ENCODE assay signal across 1 cellular context in the genomic region with DNA sequence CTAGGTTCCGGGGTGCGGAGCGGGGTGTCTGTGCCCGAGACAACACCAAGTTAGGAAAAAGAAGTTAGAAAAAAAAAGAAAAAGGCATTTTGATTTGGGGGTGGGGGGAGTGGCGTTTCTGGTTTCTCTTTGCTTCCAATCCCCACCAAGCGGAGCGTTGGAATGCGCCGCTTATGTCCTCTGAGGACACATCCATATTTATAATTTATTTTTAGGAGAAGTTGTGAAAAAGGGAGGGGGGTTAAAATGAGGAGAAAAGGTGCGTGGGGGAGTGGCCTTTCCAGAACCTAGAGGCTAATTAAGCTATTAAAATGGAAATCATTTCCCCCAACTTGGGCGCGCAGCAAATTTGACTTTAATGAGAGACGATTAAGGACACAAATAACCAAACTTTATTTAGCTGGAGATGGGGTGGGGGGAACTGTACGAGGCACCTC.
TF ChIP-seq lines count a peak whose summit lies in the region.

No MANE protein-coding gene starts in this region.

TF ChIP-seq in HepG2, 621 proteins besides CTCF, POLR2A, EP300 and RAD21 (continued from another document):
- TF ChIP-seq, protein P1, sequence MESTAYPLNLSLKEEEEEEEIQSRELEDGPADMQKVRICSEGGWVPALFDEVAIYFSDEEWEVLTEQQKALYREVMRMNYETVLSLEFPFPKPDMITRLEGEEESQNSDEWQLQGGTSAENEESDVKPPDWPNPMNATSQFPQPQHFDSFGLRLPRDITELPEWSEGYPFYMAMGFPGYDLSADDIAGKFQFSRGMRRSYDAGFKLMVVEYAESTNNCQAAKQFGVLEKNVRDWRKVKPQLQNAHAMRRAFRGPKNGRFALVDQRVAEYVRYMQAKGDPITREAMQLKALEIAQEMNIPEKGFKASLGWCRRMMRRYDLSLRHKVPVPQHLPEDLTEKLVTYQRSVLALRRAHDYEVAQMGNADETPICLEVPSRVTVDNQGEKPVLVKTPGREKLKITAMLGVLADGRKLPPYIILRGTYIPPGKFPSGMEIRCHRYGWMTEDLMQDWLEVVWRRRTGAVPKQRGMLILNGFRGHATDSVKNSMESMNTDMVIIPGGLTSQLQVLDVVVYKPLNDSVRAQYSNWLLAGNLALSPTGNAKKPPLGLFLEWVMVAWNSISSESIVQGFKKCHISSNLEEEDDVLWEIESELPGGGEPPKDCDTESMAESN (CRISPR knock-in tag; conservative IDR thresholded peaks at IDR 0.05) = 0 out of 2 replicates have a peak, but pooled peaks have one; percentile 57
- TF ChIP-seq TGIF2 (CRISPR knock-in tag; IDR thresholded peaks at IDR 0.05) = 0 out of 2 replicates have a peak, but pooled peaks have one; percentile 59
- TF ChIP-seq, protein P2, sequence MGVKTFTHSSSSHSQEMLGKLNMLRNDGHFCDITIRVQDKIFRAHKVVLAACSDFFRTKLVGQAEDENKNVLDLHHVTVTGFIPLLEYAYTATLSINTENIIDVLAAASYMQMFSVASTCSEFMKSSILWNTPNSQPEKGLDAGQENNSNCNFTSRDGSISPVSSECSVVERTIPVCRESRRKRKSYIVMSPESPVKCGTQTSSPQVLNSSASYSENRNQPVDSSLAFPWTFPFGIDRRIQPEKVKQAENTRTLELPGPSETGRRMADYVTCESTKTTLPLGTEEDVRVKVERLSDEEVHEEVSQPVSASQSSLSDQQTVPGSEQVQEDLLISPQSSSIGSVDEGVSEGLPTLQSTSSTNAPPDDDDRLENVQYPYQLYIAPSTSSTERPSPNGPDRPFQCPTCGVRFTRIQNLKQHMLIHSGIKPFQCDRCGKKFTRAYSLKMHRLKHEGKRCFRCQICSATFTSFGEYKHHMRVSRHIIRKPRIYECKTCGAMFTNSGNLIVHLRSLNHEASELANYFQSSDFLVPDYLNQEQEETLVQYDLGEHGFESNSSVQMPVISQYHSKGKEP (CRISPR knock-in tag; IDR thresholded peaks at IDR 0.05) = no peak
- 0 out of 2 replicates have a peak, but pooled peaks have one; percentile 25 for TF ChIP-seq CHD4 (IDR thresholded peaks at IDR 0.05; ENCODE audit: borderline replicate concordance, low read length)
- TF ChIP-seq, protein P3, sequence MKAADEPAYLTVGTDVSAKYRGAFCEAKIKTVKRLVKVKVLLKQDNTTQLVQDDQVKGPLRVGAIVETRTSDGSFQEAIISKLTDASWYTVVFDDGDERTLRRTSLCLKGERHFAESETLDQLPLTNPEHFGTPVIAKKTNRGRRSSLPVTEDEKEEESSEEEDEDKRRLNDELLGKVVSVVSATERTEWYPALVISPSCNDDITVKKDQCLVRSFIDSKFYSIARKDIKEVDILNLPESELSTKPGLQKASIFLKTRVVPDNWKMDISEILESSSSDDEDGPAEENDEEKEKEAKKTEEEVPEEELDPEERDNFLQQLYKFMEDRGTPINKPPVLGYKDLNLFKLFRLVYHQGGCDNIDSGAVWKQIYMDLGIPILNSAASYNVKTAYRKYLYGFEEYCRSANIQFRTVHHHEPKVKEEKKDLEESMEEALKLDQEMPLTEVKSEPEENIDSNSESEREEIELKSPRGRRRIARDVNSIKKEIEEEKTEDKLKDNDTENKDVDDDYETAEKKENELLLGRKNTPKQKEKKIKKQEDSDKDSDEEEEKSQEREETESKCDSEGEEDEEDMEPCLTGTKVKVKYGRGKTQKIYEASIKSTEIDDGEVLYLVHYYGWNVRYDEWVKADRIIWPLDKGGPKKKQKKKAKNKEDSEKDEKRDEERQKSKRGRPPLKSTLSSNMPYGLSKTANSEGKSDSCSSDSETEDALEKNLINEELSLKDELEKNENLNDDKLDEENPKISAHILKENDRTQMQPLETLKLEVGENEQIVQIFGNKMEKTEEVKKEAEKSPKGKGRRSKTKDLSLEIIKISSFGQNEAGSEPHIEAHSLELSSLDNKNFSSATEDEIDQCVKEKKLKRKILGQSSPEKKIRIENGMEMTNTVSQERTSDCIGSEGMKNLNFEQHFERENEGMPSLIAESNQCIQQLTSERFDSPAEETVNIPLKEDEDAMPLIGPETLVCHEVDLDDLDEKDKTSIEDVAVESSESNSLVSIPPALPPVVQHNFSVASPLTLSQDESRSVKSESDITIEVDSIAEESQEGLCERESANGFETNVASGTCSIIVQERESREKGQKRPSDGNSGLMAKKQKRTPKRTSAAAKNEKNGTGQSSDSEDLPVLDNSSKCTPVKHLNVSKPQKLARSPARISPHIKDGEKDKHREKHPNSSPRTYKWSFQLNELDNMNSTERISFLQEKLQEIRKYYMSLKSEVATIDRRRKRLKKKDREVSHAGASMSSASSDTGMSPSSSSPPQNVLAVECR (CRISPR knock-in tag; IDR thresholded peaks at IDR 0.05; ENCODE audit: borderline replicate concordance) = no peak
- TF ChIP-seq ZFX (CRISPR knock-in tag; IDR thresholded peaks at IDR 0.05; ENCODE audit: low read depth) = no peak
- no peak for TF ChIP-seq ZNF224 (CRISPR knock-in tag; IDR thresholded peaks at IDR 0.05)
- peak; percentile 36; the same call in 1 of the 2 replicates for TF ChIP-seq ELF4 (CRISPR knock-in tag; IDR thresholded peaks at IDR 0.05; ENCODE audit: borderline replicate concordance)
- 0 out of 2 replicates have a peak, but pooled peaks have one; percentile 2 for TF ChIP-seq NFKBIZ (CRISPR knock-in tag; IDR thresholded peaks at IDR 0.05)
- TF ChIP-seq PHF21A (CRISPR knock-in tag; IDR thresholded peaks at IDR 0.05) = peak; percentile 13; the same call in 1 of the 2 replicates
- TF ChIP-seq JUN (CRISPR knock-in tag; IDR thresholded peaks at IDR 0.05) = no peak
- peak; percentile 39; the same call in 1 of the 2 replicates for TF ChIP-seq GFI1 (CRISPR knock-in tag; IDR thresholded peaks at IDR 0.05; ENCODE audit: borderline replicate concordance)
- peak; percentile 69; the same call in 1 of the 2 replicates for TF ChIP-seq NAIF1 (CRISPR knock-in tag; IDR thresholded peaks at IDR 0.05; ENCODE audit: borderline replicate concordance)
- TF ChIP-seq, protein P4, sequence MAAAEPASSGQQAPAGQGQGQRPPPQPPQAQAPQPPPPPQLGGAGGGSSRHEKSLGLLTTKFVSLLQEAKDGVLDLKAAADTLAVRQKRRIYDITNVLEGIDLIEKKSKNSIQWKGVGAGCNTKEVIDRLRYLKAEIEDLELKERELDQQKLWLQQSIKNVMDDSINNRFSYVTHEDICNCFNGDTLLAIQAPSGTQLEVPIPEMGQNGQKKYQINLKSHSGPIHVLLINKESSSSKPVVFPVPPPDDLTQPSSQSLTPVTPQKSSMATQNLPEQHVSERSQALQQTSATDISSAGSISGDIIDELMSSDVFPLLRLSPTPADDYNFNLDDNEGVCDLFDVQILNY (CRISPR knock-in tag; conservative IDR thresholded peaks at IDR 0.05) = no peak
- TF ChIP-seq IRF2 (CRISPR knock-in tag; IDR thresholded peaks at IDR 0.05) = no peak
- TF ChIP-seq, protein P5, sequence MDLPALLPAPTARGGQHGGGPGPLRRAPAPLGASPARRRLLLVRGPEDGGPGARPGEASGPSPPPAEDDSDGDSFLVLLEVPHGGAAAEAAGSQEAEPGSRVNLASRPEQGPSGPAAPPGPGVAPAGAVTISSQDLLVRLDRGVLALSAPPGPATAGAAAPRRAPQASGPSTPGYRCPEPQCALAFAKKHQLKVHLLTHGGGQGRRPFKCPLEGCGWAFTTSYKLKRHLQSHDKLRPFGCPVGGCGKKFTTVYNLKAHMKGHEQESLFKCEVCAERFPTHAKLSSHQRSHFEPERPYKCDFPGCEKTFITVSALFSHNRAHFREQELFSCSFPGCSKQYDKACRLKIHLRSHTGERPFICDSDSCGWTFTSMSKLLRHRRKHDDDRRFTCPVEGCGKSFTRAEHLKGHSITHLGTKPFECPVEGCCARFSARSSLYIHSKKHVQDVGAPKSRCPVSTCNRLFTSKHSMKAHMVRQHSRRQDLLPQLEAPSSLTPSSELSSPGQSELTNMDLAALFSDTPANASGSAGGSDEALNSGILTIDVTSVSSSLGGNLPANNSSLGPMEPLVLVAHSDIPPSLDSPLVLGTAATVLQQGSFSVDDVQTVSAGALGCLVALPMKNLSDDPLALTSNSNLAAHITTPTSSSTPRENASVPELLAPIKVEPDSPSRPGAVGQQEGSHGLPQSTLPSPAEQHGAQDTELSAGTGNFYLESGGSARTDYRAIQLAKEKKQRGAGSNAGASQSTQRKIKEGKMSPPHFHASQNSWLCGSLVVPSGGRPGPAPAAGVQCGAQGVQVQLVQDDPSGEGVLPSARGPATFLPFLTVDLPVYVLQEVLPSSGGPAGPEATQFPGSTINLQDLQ (CRISPR knock-in tag; IDR thresholded peaks at IDR 0.05) = no peak
- TF ChIP-seq ZNF446 (CRISPR knock-in tag; IDR thresholded peaks at IDR 0.05) = 0 out of 2 replicates have a peak, but pooled peaks have one; percentile 29
- 0 out of 2 replicates have a peak, but pooled peaks have one; percentile 21 for TF ChIP-seq ZNF30 (CRISPR knock-in tag; IDR thresholded peaks at IDR 0.05)
- TF ChIP-seq, protein P6, sequence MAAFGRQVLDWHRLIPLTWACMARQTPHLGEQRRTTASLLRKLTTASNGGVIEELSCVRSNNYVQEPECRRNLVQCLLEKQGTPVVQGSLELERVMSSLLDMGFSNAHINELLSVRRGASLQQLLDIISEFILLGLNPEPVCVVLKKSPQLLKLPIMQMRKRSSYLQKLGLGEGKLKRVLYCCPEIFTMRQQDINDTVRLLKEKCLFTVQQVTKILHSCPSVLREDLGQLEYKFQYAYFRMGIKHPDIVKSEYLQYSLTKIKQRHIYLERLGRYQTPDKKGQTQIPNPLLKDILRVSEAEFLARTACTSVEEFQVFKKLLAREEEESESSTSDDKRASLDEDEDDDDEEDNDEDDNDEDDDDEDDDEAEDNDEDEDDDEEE (CRISPR knock-in tag; IDR thresholded peaks at IDR 0.05) = 0 out of 2 replicates have a peak, but pooled peaks have one; percentile 23
- 0 out of 2 replicates have a peak, but pooled peaks have one; percentile 6 for TF ChIP-seq MAZ (IDR thresholded peaks at IDR 0.05; ENCODE audit: borderline replicate concordance, low read depth, low read length)
- TF ChIP-seq MAZ (CRISPR knock-in tag; IDR thresholded peaks at IDR 0.05; ENCODE audit: low read depth) = no peak
- no peak for TF ChIP-seq CHD2 (IDR thresholded peaks at IDR 0.05; ENCODE audit: low read depth, low read length)
- no peak for TF ChIP-seq NR2F2 (IDR thresholded peaks at IDR 0.05; ENCODE audit: borderline replicate concordance, low read depth)
- TF ChIP-seq PCBP2 (optimal IDR thresholded peaks at IDR 0.05; ENCODE audit: low read depth, low read length, poor library complexity, severe bottlenecking) = peak; percentile 51
- TF ChIP-seq, protein P7, sequence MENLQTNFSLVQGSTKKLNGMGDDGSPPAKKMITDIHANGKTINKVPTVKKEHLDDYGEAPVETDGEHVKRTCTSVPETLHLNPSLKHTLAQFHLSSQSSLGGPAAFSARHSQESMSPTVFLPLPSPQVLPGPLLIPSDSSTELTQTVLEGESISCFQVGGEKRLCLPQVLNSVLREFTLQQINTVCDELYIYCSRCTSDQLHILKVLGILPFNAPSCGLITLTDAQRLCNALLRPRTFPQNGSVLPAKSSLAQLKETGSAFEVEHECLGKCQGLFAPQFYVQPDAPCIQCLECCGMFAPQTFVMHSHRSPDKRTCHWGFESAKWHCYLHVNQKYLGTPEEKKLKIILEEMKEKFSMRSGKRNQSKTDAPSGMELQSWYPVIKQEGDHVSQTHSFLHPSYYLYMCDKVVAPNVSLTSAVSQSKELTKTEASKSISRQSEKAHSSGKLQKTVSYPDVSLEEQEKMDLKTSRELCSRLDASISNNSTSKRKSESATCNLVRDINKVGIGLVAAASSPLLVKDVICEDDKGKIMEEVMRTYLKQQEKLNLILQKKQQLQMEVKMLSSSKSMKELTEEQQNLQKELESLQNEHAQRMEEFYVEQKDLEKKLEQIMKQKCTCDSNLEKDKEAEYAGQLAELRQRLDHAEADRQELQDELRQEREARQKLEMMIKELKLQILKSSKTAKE (CRISPR knock-in tag; IDR thresholded peaks at IDR 0.05; ENCODE audit: borderline replicate concordance) = no peak
- TF ChIP-seq, protein P8, sequence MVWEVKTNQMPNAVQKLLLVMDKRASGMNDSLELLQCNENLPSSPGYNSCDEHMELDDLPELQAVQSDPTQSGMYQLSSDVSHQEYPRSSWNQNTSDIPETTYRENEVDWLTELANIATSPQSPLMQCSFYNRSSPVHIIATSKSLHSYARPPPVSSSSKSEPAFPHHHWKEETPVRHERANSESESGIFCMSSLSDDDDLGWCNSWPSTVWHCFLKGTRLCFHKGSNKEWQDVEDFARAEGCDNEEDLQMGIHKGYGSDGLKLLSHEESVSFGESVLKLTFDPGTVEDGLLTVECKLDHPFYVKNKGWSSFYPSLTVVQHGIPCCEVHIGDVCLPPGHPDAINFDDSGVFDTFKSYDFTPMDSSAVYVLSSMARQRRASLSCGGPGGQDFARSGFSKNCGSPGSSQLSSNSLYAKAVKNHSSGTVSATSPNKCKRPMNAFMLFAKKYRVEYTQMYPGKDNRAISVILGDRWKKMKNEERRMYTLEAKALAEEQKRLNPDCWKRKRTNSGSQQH (CRISPR knock-in tag; IDR thresholded peaks at IDR 0.05; ENCODE audit: low read depth) = 0 out of 2 replicates have a peak, but pooled peaks have one; percentile 4
- TF ChIP-seq KDM2A (CRISPR knock-in tag; IDR thresholded peaks at IDR 0.05; ENCODE audit: borderline replicate concordance, low read depth) = no peak
- peak; percentile 26; the same call in 1 of the 2 replicates for TF ChIP-seq ZNF563 (CRISPR knock-in tag; IDR thresholded peaks at IDR 0.05)
- 0 out of 2 replicates have a peak, but pooled peaks have one; percentile 29 for TF ChIP-seq ZMAT3 (CRISPR knock-in tag; conservative IDR thresholded peaks at IDR 0.05)
- no peak for TF ChIP-seq ARNT (IDR thresholded peaks at IDR 0.05)
- TF ChIP-seq ZMYM3 (CRISPR knock-in tag; IDR thresholded peaks at IDR 0.05) = no peak
- 0 out of 2 replicates have a peak, but pooled peaks have one; percentile 11 for TF ChIP-seq KLF6 (CRISPR knock-in tag; IDR thresholded peaks at IDR 0.05)
- no peak for TF ChIP-seq ZNF615 (CRISPR knock-in tag; IDR thresholded peaks at IDR 0.05; ENCODE audit: borderline replicate concordance)
- TF ChIP-seq CCAR2 (optimal IDR thresholded peaks at IDR 0.05; ENCODE audit: low read depth, low read length) = peak; percentile 53
- peak; percentile 66 for TF ChIP-seq ZEB1 (IDR thresholded peaks at IDR 0.05; ENCODE audit: insufficient replicate concordance, low read depth)
- 0 out of 2 replicates have a peak, but pooled peaks have one; percentile 17 for TF ChIP-seq SIN3A (IDR thresholded peaks at IDR 0.05; ENCODE audit: borderline replicate concordance, low read depth, low read length)
- TF ChIP-seq ZNF709 (CRISPR knock-in tag; IDR thresholded peaks at IDR 0.05) = peak; percentile 18; the same call in 1 of the 2 replicates
- TF ChIP-seq, protein P9, sequence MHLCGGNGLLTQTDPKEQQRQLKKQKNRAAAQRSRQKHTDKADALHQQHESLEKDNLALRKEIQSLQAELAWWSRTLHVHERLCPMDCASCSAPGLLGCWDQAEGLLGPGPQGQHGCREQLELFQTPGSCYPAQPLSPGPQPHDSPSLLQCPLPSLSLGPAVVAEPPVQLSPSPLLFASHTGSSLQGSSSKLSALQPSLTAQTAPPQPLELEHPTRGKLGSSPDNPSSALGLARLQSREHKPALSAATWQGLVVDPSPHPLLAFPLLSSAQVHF (CRISPR knock-in tag; IDR thresholded peaks at IDR 0.05) = no peak
- TF ChIP-seq, protein P10, sequence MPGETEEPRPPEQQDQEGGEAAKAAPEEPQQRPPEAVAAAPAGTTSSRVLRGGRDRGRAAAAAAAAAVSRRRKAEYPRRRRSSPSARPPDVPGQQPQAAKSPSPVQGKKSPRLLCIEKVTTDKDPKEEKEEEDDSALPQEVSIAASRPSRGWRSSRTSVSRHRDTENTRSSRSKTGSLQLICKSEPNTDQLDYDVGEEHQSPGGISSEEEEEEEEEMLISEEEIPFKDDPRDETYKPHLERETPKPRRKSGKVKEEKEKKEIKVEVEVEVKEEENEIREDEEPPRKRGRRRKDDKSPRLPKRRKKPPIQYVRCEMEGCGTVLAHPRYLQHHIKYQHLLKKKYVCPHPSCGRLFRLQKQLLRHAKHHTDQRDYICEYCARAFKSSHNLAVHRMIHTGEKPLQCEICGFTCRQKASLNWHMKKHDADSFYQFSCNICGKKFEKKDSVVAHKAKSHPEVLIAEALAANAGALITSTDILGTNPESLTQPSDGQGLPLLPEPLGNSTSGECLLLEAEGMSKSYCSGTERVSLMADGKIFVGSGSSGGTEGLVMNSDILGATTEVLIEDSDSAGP (CRISPR knock-in tag; IDR thresholded peaks at IDR 0.05; ENCODE audit: borderline replicate concordance) = 0 out of 2 replicates have a peak, but pooled peaks have one; percentile 9
- no peak for TF ChIP-seq GATAD2A (CRISPR knock-in tag; IDR thresholded peaks at IDR 0.05)
